ENCODE assay signal across 19 cellular contexts in the genomic region with DNA sequence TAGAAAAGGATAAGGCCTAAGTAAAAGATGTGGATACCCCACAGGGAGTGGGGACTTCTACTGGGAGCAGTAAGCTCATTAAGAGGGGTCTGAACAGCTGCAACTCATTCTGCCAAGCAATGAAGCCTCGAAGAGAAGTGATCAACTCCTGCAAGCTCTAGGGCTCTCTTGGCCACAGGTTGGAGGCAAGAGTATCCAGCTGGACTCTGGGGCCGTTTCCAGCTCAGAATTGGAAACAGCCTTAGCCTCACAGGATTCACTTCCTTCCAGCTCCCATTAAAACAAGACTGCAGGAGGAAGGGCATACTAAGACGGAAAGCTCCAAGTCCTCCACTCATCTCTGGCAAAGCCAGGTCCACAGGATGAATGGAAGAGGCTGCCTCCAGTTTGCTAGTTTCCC.
"Had no signal": no experiment of that assay in that cellular context is flagged by ENCODE, and none has a peak within 500 bp of the region (broad histone marks: within the 10 kb centered on the region; RNA-seq: fewer than 3 reads in every experiment).

No MANE protein-coding gene starts in this region.

- H3K4me1 Mint-ChIP-seq: activated CD4-positive, alpha-beta T cell treated with anti-CD3 and anti-CD28 coated beads, Interleukin-2, amount 10 ng/mL, durations not matched to agents 7 days and 5 days; stimulated activated naive CD8-positive, alpha-beta T cell treated with anti-CD3 and anti-CD28 coated beads, Interleukin-15, amount 100 ng/mL, for 72 hours had no signal

- ATAC-seq: activated CD8-positive, alpha-beta T cell treated with anti-CD3 and anti-CD28 coated beads, Interleukin-2, amount 10 ng/mL, durations not matched to agents 7 days and 5 days; stimulated activated naive CD8-positive, alpha-beta T cell treated with anti-CD3 and anti-CD28 coated beads, Interleukin-15, amount 100 ng/mL, for 72 hours had no signal

- H3K4me3 Mint-ChIP-seq: activated CD4-positive, alpha-beta T cell treated with anti-CD3 and anti-CD28 coated beads, Interleukin-2, amount 10 ng/mL, durations not matched to agents 7 days and 5 days; activated CD8-positive, alpha-beta T cell treated with anti-CD3 and anti-CD28 coated beads, Interleukin-2, amount 10 ng/mL, durations not matched to agents 7 days and 5 days; activated T-cell treated with anti-CD3 and anti-CD28 coated beads, Interleukin-2, amount 50 U/mL, for 24 hours; brain; stimulated activated naive CD8-positive, alpha-beta T cell treated with anti-CD3 and anti-CD28 coated beads, Interleukin-15, amount 100 ng/mL, for 72 hours had no signal

- H3K36me3 ChIP-seq: colonic mucosa, upper lobe of left lung had no signal

- H3K4me1 ChIP-seq: colonic mucosa, upper lobe of left lung had no signal

- DNase-seq: activated CD4-positive, alpha-beta T cell treated with anti-CD3 and anti-CD28 coated beads, Interleukin-2, amount 10 ng/mL, durations not matched to agents 7 days and 5 days; activated CD8-positive, alpha-beta T cell treated with anti-CD3 and anti-CD28 coated beads, Interleukin-2, amount 10 ng/mL, durations not matched to agents 7 days and 5 days; activated naive CD4-positive, alpha-beta T cell treated with Interleukin-2 at 50 U/mL for 16 hours; activated T-cell treated with anti-CD3 and anti-CD28 coated beads, Interleukin-2, amount 50 U/mL, for 24 hours; anterior cingulate cortex; central memory CD4-positive, alpha-beta T cell; colonic mucosa; erythroblast; occipital lobe; stimulated activated CD4-positive, alpha-beta T cell treated with anti-CD3 and anti-CD28 coated beads, Interleukin-15, amount 100 ng/mL, for 24 hours; stimulated activated CD4-positive, alpha-beta T cell treated with anti-CD3 and anti-CD28 coated beads, Interleukin-4, amount 100 ng/mL, for 1 hour; stimulated activated naive CD8-positive, alpha-beta T cell treated with anti-CD3 and anti-CD28 coated beads, Interleukin-15, amount 100 ng/mL, for 72 hours; upper lobe of left lung had no signal

- H3K27me3 ChIP-seq: hepatocyte, upper lobe of left lung had no signal

- H3K9me3 ChIP-seq: colonic mucosa, upper lobe of left lung had no signal

- H3K27ac Mint-ChIP-seq: activated CD4-positive, alpha-beta T cell treated with anti-CD3 and anti-CD28 coated beads, Interleukin-2, amount 10 ng/mL, durations not matched to agents 7 days and 5 days; activated CD8-positive, alpha-beta T cell treated with anti-CD3 and anti-CD28 coated beads, Interleukin-2, amount 10 ng/mL, durations not matched to agents 7 days and 5 days; activated T-cell treated with anti-CD3 and anti-CD28 coated beads, Interleukin-2, amount 50 U/mL, for 24 hours; activated T-helper 2 cell treated with anti-CD3 and anti-CD28 coated beads, Interferon-gamma antibody, Interleukin-2, Interleukin-4, amounts not matched to agents 10 μg/mL and 5 μg/mL and 100 μg/mL, durations not matched to agents 14 hours and 24 hours and 36 hours; stimulated activated naive CD8-positive, alpha-beta T cell treated with anti-CD3 and anti-CD28 coated beads, Interleukin-15, amount 100 ng/mL, for 72 hours had no signal

- H3K9me3 Mint-ChIP-seq: activated CD4-positive, alpha-beta T cell treated with anti-CD3 and anti-CD28 coated beads, Interleukin-2, amount 10 ng/mL, durations not matched to agents 7 days and 5 days; activated T-cell treated with anti-CD3 and anti-CD28 coated beads, Interleukin-2, amount 50 U/mL, for 24 hours; activated T-helper 2 cell treated with anti-CD3 and anti-CD28 coated beads, Interferon-gamma antibody, Interleukin-2, Interleukin-4, amounts not matched to agents 10 μg/mL and 5 μg/mL and 100 μg/mL, durations not matched to agents 14 hours and 24 hours and 36 hours; brain; stimulated activated naive CD8-positive, alpha-beta T cell treated with anti-CD3 and anti-CD28 coated beads, Interleukin-15, amount 100 ng/mL, for 72 hours had no signal

- H3K4me3 ChIP-seq: colonic mucosa, hepatocyte, lung, SK-N-MC, skin epidermis, upper lobe of left lung had no signal

- H3K27ac ChIP-seq: colonic mucosa, SK-N-MC, upper lobe of left lung had no signal

- H3K27me3 Mint-ChIP-seq: activated CD4-positive, alpha-beta T cell treated with anti-CD3 and anti-CD28 coated beads, Interleukin-2, amount 10 ng/mL, durations not matched to agents 7 days and 5 days; brain; stimulated activated naive CD8-positive, alpha-beta T cell treated with anti-CD3 and anti-CD28 coated beads, Interleukin-15, amount 100 ng/mL, for 72 hours had no signal
